ENCODE assay signal across 32 cellular contexts in the genomic region with DNA sequence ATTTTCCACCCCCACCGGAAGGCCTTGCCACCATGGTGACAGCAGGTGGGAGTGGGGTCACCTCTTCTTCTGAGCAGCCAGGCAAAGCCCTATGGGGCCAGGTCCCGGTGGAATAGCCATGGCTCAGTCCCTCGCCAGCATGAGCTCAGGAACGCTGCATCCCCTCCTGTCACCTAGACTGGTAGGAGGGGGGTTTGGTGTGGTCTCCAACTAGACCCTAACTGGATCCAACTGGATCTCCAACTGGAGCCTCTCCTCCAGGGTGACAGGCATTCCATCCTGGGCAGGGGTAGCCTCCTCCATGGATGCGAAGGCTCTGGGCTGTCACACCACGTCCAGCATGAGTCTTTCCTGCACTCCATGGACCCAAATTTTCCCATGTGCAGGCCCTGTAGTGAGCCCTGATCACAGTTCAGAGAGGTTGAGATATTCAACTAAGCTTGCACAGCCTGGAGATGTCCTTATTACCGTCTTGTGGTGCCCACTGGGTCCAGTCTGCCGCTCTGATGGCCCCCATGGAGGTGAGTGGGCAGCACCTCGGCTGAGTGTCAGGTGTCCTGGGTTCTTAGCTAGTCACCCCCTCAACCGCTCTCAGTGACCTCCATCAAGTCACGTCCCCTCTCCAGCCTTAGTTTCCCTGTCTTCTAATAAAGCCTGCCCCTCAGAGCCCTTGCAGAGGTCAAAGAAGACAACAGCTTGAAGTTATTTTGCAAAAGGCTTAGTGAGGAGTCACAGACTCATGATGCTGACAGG. TPM values are rescaled to one million over a fixed set of nuclear protein-coding genes. Genes with fewer than 3 reads are reported as not detected.
"Had no signal": no experiment of that assay in that cellular context is flagged by ENCODE, and none has a peak within 500 bp of the region (broad histone marks: within the 10 kb centered on the region; RNA-seq: fewer than 3 reads in every experiment).

No MANE protein-coding gene starts in this region.

- H3K4me2 ChIP-seq: KMS-11, PC-9 had no signal

- H3K36me3 Mint-ChIP-seq: activated naive CD4-positive, alpha-beta T cell treated with anti-CD3 and anti-CD28 coated beads, Interleukin-2, amount 50 U/mL, for 24 hours had no signal

- H3K9me3 ChIP-seq: ascending aorta had no signal

- H3K4me1 ChIP-seq: ascending aorta had no signal

- H3K9ac ChIP-seq: KMS-11 had no signal

- H3K4me1 Mint-ChIP-seq: activated CD4-positive, alpha-beta T cell treated with anti-CD3 and anti-CD28 coated beads, Interleukin-2, amount 10 ng/mL, durations not matched to agents 24 days and 14 days; activated naive CD4-positive, alpha-beta T cell treated with anti-CD3 and anti-CD28 coated beads, Interleukin-2, amount 50 U/mL, for 24 hours; activated naive CD8-positive, alpha-beta T cell treated with anti-CD3 and anti-CD28 coated beads, Interleukin-2, amount 10 ng/mL, durations not matched to agents 7 days and 5 days had no signal

- H3K4me3 Mint-ChIP-seq: activated CD4-positive, alpha-beta T cell treated with anti-CD3 and anti-CD28 coated beads, Interleukin-2, amount 10 ng/mL, durations not matched to agents 24 days and 14 days; activated CD8-positive, alpha-beta T cell treated with anti-CD3 and anti-CD28 coated beads for 36 hours; activated naive CD4-positive, alpha-beta T cell treated with anti-CD3 and anti-CD28 coated beads, Interleukin-2, amount 50 U/mL, for 24 hours; activated naive CD8-positive, alpha-beta T cell treated with anti-CD3 and anti-CD28 coated beads, Interleukin-2, amount 10 ng/mL, durations not matched to agents 7 days and 5 days; activated T-cell treated with anti-CD3 and anti-CD28 coated beads, Interleukin-2, amount 50 U/mL, for 24 hours had no signal

- H3K27me3 Mint-ChIP-seq: activated CD4-positive, alpha-beta T cell treated with anti-CD3 and anti-CD28 coated beads, Interleukin-2, amount 10 ng/mL, durations not matched to agents 24 days and 14 days; activated CD8-positive, alpha-beta T cell treated with anti-CD3 and anti-CD28 coated beads for 36 hours; activated naive CD4-positive, alpha-beta T cell treated with anti-CD3 and anti-CD28 coated beads, Interleukin-2, amount 50 U/mL, for 24 hours had no signal

- H2AFZ ChIP-seq: PC-9 had no signal

- H3K9me3 Mint-ChIP-seq: activated naive CD4-positive, alpha-beta T cell treated with anti-CD3 and anti-CD28 coated beads, Interleukin-2, amount 50 U/mL, for 24 hours had no signal

- H3K27ac ChIP-seq: ascending aorta, cardiac muscle cell, KMS-11, PC-9, RWPE1 had no signal

- H3K4me3 ChIP-seq: ascending aorta, cardiac muscle cell, PC-9 had no signal

- H3K36me3 ChIP-seq: ascending aorta, cardiac muscle cell had no signal

- H3K27ac Mint-ChIP-seq: activated CD4-positive, alpha-beta T cell treated with anti-CD3 and anti-CD28 coated beads, Interleukin-2, amount 10 ng/mL, durations not matched to agents 24 days and 14 days; activated CD8-positive, alpha-beta T cell treated with anti-CD3 and anti-CD28 coated beads for 36 hours; activated naive CD4-positive, alpha-beta T cell treated with anti-CD3 and anti-CD28 coated beads, Interleukin-2, amount 50 U/mL, for 24 hours; activated naive CD8-positive, alpha-beta T cell treated with anti-CD3 and anti-CD28 coated beads, Interleukin-2, amount 10 ng/mL, durations not matched to agents 7 days and 5 days; activated T-cell treated with anti-CD3 and anti-CD28 coated beads, Interleukin-2, amount 50 U/mL, for 24 hours; activated T-helper 2 cell treated with anti-CD3 and anti-CD28 coated beads, Interferon-gamma antibody, Interleukin-2, Interleukin-4, amounts not matched to agents 10 μg/mL and 5 μg/mL and 100 μg/mL, durations not matched to agents 14 hours and 24 hours and 36 hours had no signal

- H3K27me3 ChIP-seq: ascending aorta, cardiac muscle cell had no signal

- DNase-seq: activated CD4-positive, alpha-beta T cell treated with anti-CD3 and anti-CD28 coated beads, Interleukin-2, amount 10 ng/mL, durations not matched to agents 24 days and 14 days; activated CD4-positive, alpha-beta T cell treated with anti-CD3 and anti-CD28 coated beads, Interleukin-2, amount 50 U/mL, for 4 hours; activated CD8-positive, alpha-beta T cell treated with anti-CD3 and anti-CD28 coated beads for 36 hours; activated gamma-delta T cell; activated naive CD4-positive, alpha-beta T cell treated with Interleukin-2 at 50 U/mL for 16 hours; activated naive CD8-positive, alpha-beta T cell treated with anti-CD3 and anti-CD28 coated beads, Interleukin-2, amount 10 ng/mL, durations not matched to agents 7 days and 5 days; activated T-cell treated with anti-CD3 and anti-CD28 coated beads, Interleukin-2, amount 50 U/mL, for 24 hours; MM.1S; MV-4-11; NCI-H1092; NCI-H1436 treated with DMSO at 0.1 percent for 48 hours; NCI-H2029 treated with DMSO at 0.1 percent for 48 hours; NCI-H2107; NCI-H510A; NCI-H526; NCI-H748 treated with DMSO at 0.1 percent for 48 hours; PC-9; SIG-M5; SW 1271; T-helper 1 cell; T1000 had no signal

- ATAC-seq: activated CD8-positive, alpha-beta T cell treated with anti-CD3 and anti-CD28 coated beads for 36 hours; Right ventricle myocardium inferior had no signal

RNA-seq across cellular contexts. Expression of gene FIBCD1, which starts 18.6 kb away (rescaled TPM):
- total RNA-seq: activated CD4-positive, alpha-beta T cell treated with anti-CD3 and anti-CD28 coated beads, Interleukin-2, amount 10 ng/mL, durations not matched to agents 24 days and 14 days; activated CD8-positive, alpha-beta memory T cell treated with anti-CD3 and anti-CD28 coated beads for 36 hours; activated CD8-positive, alpha-beta T cell treated with anti-CD3 and anti-CD28 coated beads for 36 hours; activated naive CD8-positive, alpha-beta T cell treated with anti-CD3 and anti-CD28 coated beads, Interleukin-2, amount 10 ng/mL, durations not matched to agents 7 days and 5 days; activated T-helper 2 cell treated with anti-CD3 and anti-CD28 coated beads, Interferon-gamma antibody, Interleukin-2, Interleukin-4, amounts not matched to agents 10 μg/mL and 5 μg/mL and 100 μg/mL, durations not matched to agents 14 hours and 24 hours and 36 hours; ascending aorta; OCI-LY7; T-helper 2 cell treated with Interferon-gamma antibody and Interleukin-4, amounts not matched to agents 100 ng/mL and 5 ng/mL, for 36 hours had no signal

RNA-seq across cellular contexts. Expression of gene LAMC3, which starts 51.3 kb away (rescaled TPM):
- total RNA-seq: activated T-helper 2 cell treated with anti-CD3 and anti-CD28 coated beads, Interferon-gamma antibody, Interleukin-2, Interleukin-4, amounts not matched to agents 10 μg/mL and 5 μg/mL and 100 μg/mL, durations not matched to agents 14 hours and 24 hours and 36 hours; LHCN-M2 had no signal
